14 cellular contexts compared by ENCODE assay signal in genomic region chr19:45814851-45815481, GRCh38. TPM values are rescaled to one million over a fixed set of nuclear protein-coding genes. Genes with fewer than 3 reads are reported as not detected.
DNase-seq lines count a peak whose midpoint lies in the region; ATAC-seq, FAIRE-seq and TF ChIP-seq lines count a peak whose summit lies in the region.
"Had no signal": no experiment of that assay in that cellular context is flagged by ENCODE, and none has a peak within 500 bp of the region (broad histone marks: within the 10 kb centered on the region; RNA-seq: fewer than 3 reads in every experiment).

RSPH6A (minus strand) TSS chr19:45815308; CDS start chr19:45815176, 132 bp downstream.

- H3K27ac ChIP-seq in right atrium auricular region: peak within 1 kb of the TSS; percentile 55 to 70
- no peak within 1 kb of the TSS for H3K27ac ChIP-seq in osteoblast (ENCODE audit: low read depth, low read length)

- H3K36me3 ChIP-seq in BE2C: no peaks in the 10 kb centered on the region
- peaks cover 6% of the 10 kb centered on the region for H3K36me3 ChIP-seq in right atrium auricular region
- peaks cover 6% of the 10 kb centered on the region for H3K36me3 ChIP-seq in osteoblast (ENCODE audit: insufficient read depth, low read length)

- H3K4me1 ChIP-seq in BE2C (no peaks in the 10 kb centered on the region; the same call in 1 of the 2 replicates), right atrium auricular region (peaks cover 0 to 26% of the 10 kb centered on the region in 2 donors), osteoblast (ENCODE audit: insufficient read depth, low read length) (peaks cover 11% of the 10 kb centered on the region)

- no peak for ATAC-seq in T-helper 17 cell

- no peaks in the 10 kb centered on the region for H3K36me3 Mint-ChIP-seq in T-helper 17 cell (ENCODE audit: low read depth)

- TF ChIP-seq CTCF in BE2C (IDR thresholded peaks at IDR 0.05; ENCODE audit: low read depth, low read length): no peak
- TF ChIP-seq CTCF in right atrium auricular region (IDR thresholded peaks at IDR 0.05): no peak
- TF ChIP-seq CTCF in osteoblast (IDR thresholded peaks at IDR 0.05; ENCODE audit: extremely low read depth, low read depth, low read length): no peak

- FAIRE-seq in urothelium cell line (lab: Jason Lieb, UNC): no peak

- DNase-seq in BE2C (peak; percentile 16), T-helper 17 cell (no peak), right atrium auricular region (ENCODE audit: low spot score) (no peak), osteoblast (ENCODE audit: insufficient read length, low spot score, missing footprints) (peak; percentile 81), HPDE6-E6E7 (ENCODE audit: extremely low spot score) (no peak), urothelium cell line (ENCODE audit: low spot score) (no peak), COLO668 (lab: John Stamatoyannopoulos, UW; ENCODE audit: unreplicated experiment) (no peak), dermis blood vessel endothelial cell (no peak)
- DNase-seq: activated T-cell treated with anti-CD3 and anti-CD28 coated beads, Interleukin-2, amount 50 U/mL, for 1 hour; AML-193; NCI-H1092 had no signal

- H3K4me3 ChIP-seq in BE2C (ENCODE audit: low read depth, low read length) (no peak within 1 kb of the TSS), right atrium auricular region (peak within 1 kb of the TSS; percentile 46 to 55), osteoblast (ENCODE audit: insufficient read depth, low read length) (no peak within 1 kb of the TSS)

- H2AFZ ChIP-seq in osteoblast (ENCODE audit: low read length): no peak within 1 kb of the TSS

- H3K9me3 ChIP-seq in BE2C (no peaks in the 10 kb centered on the region), T-helper 17 cell (ENCODE audit: control insufficient read depth, low read length, poor library complexity, severe bottlenecking) (no peaks in the 10 kb centered on the region), right atrium auricular region (no peaks in the 10 kb centered on the region), osteoblast (ENCODE audit: low read depth, low read length) (no peaks in the 10 kb centered on the region)

- no peak within 1 kb of the TSS for H3K27ac Mint-ChIP-seq in T-helper 17 cell
- H3K27ac Mint-ChIP-seq: T-helper 1 cell treated with Interleukin-12 subunit alpha and Interleukin-12 subunit beta and Interleukin-4 antibody, amounts not matched to agents 30 μg/mL and 1 μg/mL, for 36 hours had no signal

- peaks cover 3% of the 10 kb centered on the region for H4K20me1 ChIP-seq in osteoblast (ENCODE audit: insufficient read depth, low read length)

- no peaks in the 10 kb centered on the region for H3K79me2 ChIP-seq in osteoblast (ENCODE audit: insufficient read depth, low read length)

- no peaks in the 10 kb centered on the region for H3K4me1 Mint-ChIP-seq in T-helper 17 cell
- H3K4me1 Mint-ChIP-seq: central memory CD8-positive, alpha-beta T cell had no signal

- H3K27me3 ChIP-seq in BE2C (no peaks in the 10 kb centered on the region), right atrium auricular region (no peaks in the 10 kb centered on the region), osteoblast (ENCODE audit: insufficient read depth, low read length) (no peaks in the 10 kb centered on the region)

- no peak within 1 kb of the TSS for H3K4me2 ChIP-seq in osteoblast (ENCODE audit: insufficient read depth, low read length)

- peaks cover 4% of the 10 kb centered on the region for H3K27me3 Mint-ChIP-seq in T-helper 17 cell
- H3K27me3 Mint-ChIP-seq: central memory CD8-positive, alpha-beta T cell had no signal

- peak within 1 kb of the TSS; percentile 19 for H3K4me3 Mint-ChIP-seq in T-helper 17 cell
- H3K4me3 Mint-ChIP-seq: central memory CD8-positive, alpha-beta T cell; T-helper 1 cell treated with Interleukin-12 subunit alpha and Interleukin-12 subunit beta and Interleukin-4 antibody, amounts not matched to agents 30 μg/mL and 1 μg/mL, for 36 hours had no signal

RNA-seq across cellular contexts. Expression of gene RSPH6A, which starts in this region (rescaled TPM):
- not detected for polyA plus RNA-seq in BE2C (2012; ENCODE audit: insufficient read depth, insufficient read length, low read depth)
- total RNA-seq in T-helper 17 cell (under 1 TPM; 0.10 to 0.34 TPM), right atrium auricular region (not detected), osteoblast (under 0.01 and 0.29 TPM in 2 replicates), dermis blood vessel endothelial cell (under 0.01 and 0.05 TPM in 2 replicates)
- total RNA-seq: temporal lobe had no signal

Comparison
In these comparisons a context has a peak if more than half of its experiments do, and no peak if none do; other contexts are left out.
1. Peak in DNase-seq in osteoblast; RNA of the gene not detected or under 1 TPM.
2. H3K4me3 ChIP-seq: peak in right atrium auricular region (2 of 2); none in BE2C (single experiment) and osteoblast (single experiment).